12 cellular contexts compared by ENCODE assay signal in genomic region chr16:28872952-28873351, GRCh38. TPM values are rescaled to one million over a fixed set of nuclear protein-coding genes. Genes with fewer than 3 reads are reported as not detected.
DNase-seq lines count a peak whose midpoint lies in the region; ATAC-seq and TF ChIP-seq lines count a peak whose summit lies in the region.
"Had no signal": no experiment of that assay in that cellular context is flagged by ENCODE, and none has a peak within 500 bp of the region (broad histone marks: within the 10 kb centered on the region; RNA-seq: fewer than 3 reads in every experiment).

No MANE protein-coding gene starts in this region.

- H3K23ac ChIP-seq in IMR-90 (ENCODE audit: low read depth, low read length) = no peak overlapping the region

- no peak overlapping the region for H4K5ac ChIP-seq in IMR-90 (ENCODE audit: low read depth, low read length)

- no peaks in the 10 kb centered on the region for H4K20me1 ChIP-seq in IMR-90 (ENCODE audit: insufficient read depth, low read length)

- WGBS in IMR-90 (ENCODE audit: extremely low coverage in 2 of 2, insufficient read length in 1 of 2), 2 experiments = 88% methylated on average over 4 of the region's 15 CpGs; no CpG with 5 or more reads in 1 of the 2 experiments
- 76 to 82% (median 81%) methylated on average over 15 of the region's 15 CpGs for whole genome bisulfite sequencing in ovary, 3 donors

- H3K9ac ChIP-seq in IMR-90 (ENCODE audit: low read depth, low read length) = no peak overlapping the region
- H3K9ac ChIP-seq in NT2/D1 (ENCODE audit: insufficient read length, low read depth) = peak overlapping the region; percentile 18

- H3K9me3 Mint-ChIP-seq in neural crest cell = no peaks in the 10 kb centered on the region
- H3K9me3 Mint-ChIP-seq: CD4-positive, alpha-beta memory T cell; IgD-negative memory B cell had no signal

- peaks cover 4% of the 10 kb centered on the region for H3K36me3 Mint-ChIP-seq in neural crest cell (ENCODE audit: low read depth)

- no peak overlapping the region for H2AK5ac ChIP-seq in IMR-90 (ENCODE audit: low read depth, low read length)

- intact Hi-C loops in IMR-90 (cut with micrococcal nuclease) (loop anchor here (1.0 kb wide), 1 partner anchor 72 kb away; no protein-coding TSS in a partner anchor), ovary (cut with DNase I) (no loop called here)

- H3K18ac ChIP-seq in IMR-90 (ENCODE audit: low read depth, low read length) = no peak overlapping the region

- peak overlapping the region; percentile 42 for H2AK9ac ChIP-seq in IMR-90 (replicated peaks; ENCODE audit: low read depth, low read length, poor library complexity)

- no peak overlapping the region for H2BK120ac ChIP-seq in IMR-90 (ENCODE audit: low read depth, low read length)

- TF ChIP-seq EP300 in ovary (IDR thresholded peaks at IDR 0.05) = no peak

- H2BK5ac ChIP-seq in IMR-90 (ENCODE audit: low read depth, low read length, poor library complexity, severe bottlenecking) = no peak overlapping the region

- CTCF ChIA-PET in IMR-90 (lab: Yijun Ruan, JAX) = interaction anchor here (0.9 to 1.1 kb wide), 2 partner anchors 9 to 26 kb away, joined by 4 read pairs; partner anchors contain the start of gene TUFM

- H2BK15ac ChIP-seq in IMR-90 (ENCODE audit: low read depth, low read length) = no peak overlapping the region

- H3K56ac ChIP-seq in IMR-90 (ENCODE audit: extremely low read depth, insufficient read depth, low read length) = no peak overlapping the region

- TF ChIP-seq RAD21 in IMR-90 (IDR thresholded peaks at IDR 0.05; ENCODE audit: low read length) = no peak

- H4K91ac ChIP-seq in IMR-90 (ENCODE audit: insufficient read depth, low read depth, low read length) = no peak overlapping the region

- H3K4me1 ChIP-seq in IMR-90 (ENCODE audit: control insufficient read depth, insufficient read depth, low read length) (no peaks in the 10 kb centered on the region), NT2/D1 (ENCODE audit: insufficient read depth, insufficient read length) (peaks cover 33% of the 10 kb centered on the region), ovary (ENCODE audit: insufficient read depth) (no peaks in the 10 kb centered on the region)
- H3K4me1 ChIP-seq: BE2C had no signal

- no peak overlapping the region for H3K4me2 ChIP-seq in IMR-90 (ENCODE audit: low read depth, low read length)
- H3K4me2 ChIP-seq: A549 had no signal

- peak overlapping the region; percentile 19 for H3K27ac Mint-ChIP-seq in neural crest cell (ENCODE audit: unreplicated experiment)

- no peak overlapping the region for H4K8ac ChIP-seq in IMR-90 (ENCODE audit: low read depth in 2 of 2, low read length in 2 of 2)

- no peak overlapping the region for H3K14ac ChIP-seq in IMR-90 (replicated peaks; ENCODE audit: low read depth, low read length)

- H3K36me3 ChIP-seq in IMR-90 (ENCODE audit: control insufficient read depth, insufficient read depth, low read length) = peaks cover 52% of the 10 kb centered on the region
- H3K36me3 ChIP-seq in NT2/D1 (ENCODE audit: insufficient read depth, insufficient read length, low read length) = peaks cover 73% of the 10 kb centered on the region
- no peaks in the 10 kb centered on the region for H3K36me3 ChIP-seq in ovary

- H3K9me3 ChIP-seq in IMR-90 (ENCODE audit: control insufficient read depth, insufficient read depth, low read length) (no peaks in the 10 kb centered on the region), NT2/D1 (ENCODE audit: insufficient read depth, low read length) (no peaks in the 10 kb centered on the region), ovary (no peaks in the 10 kb centered on the region)
- H3K9me3 ChIP-seq: A549, BE2C had no signal

- no peak overlapping the region for H3K4me3 Mint-ChIP-seq in neural crest cell
- H3K4me3 Mint-ChIP-seq: CD4-positive, alpha-beta memory T cell had no signal

- no TSS peak for BruUV-seq in IMR-90 (replicated peaks; lab: Mats Ljungman, UMichigan)

- H3K4me1 Mint-ChIP-seq in neural crest cell = peaks cover 10% of the 10 kb centered on the region

- no peak for ATAC-seq in IMR-90 (ENCODE audit: low read depth)
- no peak for ATAC-seq in GM18870 (IDR thresholded peaks at IDR 0.05; ENCODE audit: unreplicated experiment)

- no peak overlapping the region for H2AFZ ChIP-seq in IMR-90 (replicated peaks; ENCODE audit: low read length, poor library complexity)

- DNase-seq in IMR-90 (no peak), NT2/D1 (ENCODE audit: low read depth, low spot score) (no peak), neural crest cell (ENCODE audit: low read depth, low spot score) (no peak), DMS 273 (lab: John Stamatoyannopoulos, UW; ENCODE audit: unreplicated experiment) (no peak), ovary (no peak)
- DNase-seq: GF-D8 had no signal

- no peaks in the 10 kb centered on the region for H3K9me1 ChIP-seq in IMR-90 (ENCODE audit: insufficient read depth, low read length)

- POLR2A ChIA-PET in IMR-90 (lab: Charles Lee; ENCODE audit: unreplicated experiment) = no interaction called here

- H3K27ac ChIP-seq in IMR-90 (ENCODE audit: insufficient read depth, low read length) (no peak overlapping the region), ovary (no peak overlapping the region)
- H3K27ac ChIP-seq: A549, C4-2B had no signal

- no peaks in the 10 kb centered on the region for H3K27me3 ChIP-seq in IMR-90 (ENCODE audit: control insufficient read depth, insufficient read depth, low read length)
- H3K27me3 ChIP-seq in NT2/D1 (ENCODE audit: insufficient read depth, insufficient read length) = no peaks in the 10 kb centered on the region
- H3K27me3 ChIP-seq in ovary = no peaks in the 10 kb centered on the region
- H3K27me3 ChIP-seq: BE2C had no signal

- no peak overlapping the region for H2BK20ac ChIP-seq in IMR-90 (ENCODE audit: low read depth, low read length)

- dilution Hi-C loops in IMR-90 (cut with HindIII; ENCODE audit: low sequenced_read_pairs, unreplicated experiment) = no loop called here

- no peak for TF ChIP-seq POLR2A in IMR-90 (IDR thresholded peaks at IDR 0.05; ENCODE audit: low read depth, low read length)
- TF ChIP-seq POLR2A in ovary (IDR thresholded peaks at IDR 0.05) = no peak

- TF ChIP-seq CTCF in IMR-90 (conservative IDR thresholded peaks at IDR 0.05; ENCODE audit: low read depth, low read length) = no peak
- TF ChIP-seq CTCF in neural crest cell (conservative IDR thresholded peaks at IDR 0.05) = no peak
- TF ChIP-seq CTCF in ovary (IDR thresholded peaks at IDR 0.05) = no peak

- in situ Hi-C loops in IMR-90 (cut with MboI; ENCODE audit: low sequenced_read_pairs) = no loop called here

- no peaks in the 10 kb centered on the region for H3K27me3 Mint-ChIP-seq in neural crest cell (ENCODE audit: low read depth)
- H3K27me3 Mint-ChIP-seq: CD4-positive, alpha-beta memory T cell; IgD-negative memory B cell had no signal

- peaks cover 11 to 18% of the 10 kb centered on the region in 2 experiments; a peak in 3 of 4 replicates for H3K79me1 ChIP-seq in IMR-90 (ENCODE audit: low read depth in 1 of 2, low read length in 2 of 2)

- no peak overlapping the region for H3K4ac ChIP-seq in IMR-90 (ENCODE audit: low read depth, low read length)

- no peak overlapping the region for H3K4me3 ChIP-seq in IMR-90 (ENCODE audit: insufficient read depth, low read depth, low read length)
- H3K4me3 ChIP-seq in NT2/D1 (ENCODE audit: insufficient read length, low read depth) = no peak overlapping the region
- H3K4me3 ChIP-seq in ovary = no peak overlapping the region
- H3K4me3 ChIP-seq: A549 had no signal

TF ChIP-seq in IMR-90, 13 proteins besides CTCF, POLR2A, EP300 and RAD21 (continues in another document):
- TF ChIP-seq MAZ (IDR thresholded peaks at IDR 0.05; ENCODE audit: borderline replicate concordance, low read depth, low read length) (no peak), MAFK (IDR thresholded peaks at IDR 0.05; ENCODE audit: low read depth, low read length) (no peak), CEBPB (IDR thresholded peaks at IDR 0.05; ENCODE audit: low read depth, low read length) (no peak), SMC3 (IDR thresholded peaks at IDR 0.05; ENCODE audit: low read depth, low read length) (no peak), BHLHE40 (IDR thresholded peaks at IDR 0.05; ENCODE audit: low read depth, low read length) (no peak)

RNA-seq across cellular contexts. Expression of gene ATP2A1, which starts 5.3 kb away (rescaled TPM):
- under 0.01 TPM in 1 of 2 replicates, not detected in the other for total RNA-seq in IMR-90 (2012; rRNA removed)
- 0.56 and 0.63 TPM in 2 replicates for polyA plus RNA-seq in IMR-90 (2012; rRNA removed)
- polyA plus RNA-seq in IMR-90 (2012; cell fraction: cytosol; rRNA removed) = 0.35 and 0.36 TPM in 2 replicates
- polyA plus RNA-seq in IMR-90 (2012; cell fraction: nucleus; rRNA removed; ENCODE audit: low replicate concordance) = 6.0 and 9.8 TPM in 2 replicates
- 3.1 and 3.3 TPM in 2 replicates for total RNA-seq in neural crest cell
- 1 to 10 TPM in 2 of 7 donors, under 1 TPM in 5; 0.15 to 2.5 (median 0.41) TPM for total RNA-seq in ovary
- under 1 TPM; 0.53 to 0.90 TPM for polyA plus RNA-seq in ovary
- polyA plus RNA-seq: CD4-positive, alpha-beta memory T cell; IgD-negative memory B cell had no signal

RNA-seq across cellular contexts. Expression of gene SH2B1, which starts 9.3 kb away (rescaled TPM):
- total RNA-seq in IMR-90 (2012; rRNA removed) = 3.9 and 4.7 TPM in 2 replicates
- 38.6 and 39.9 TPM in 2 replicates for polyA plus RNA-seq in IMR-90 (2012; rRNA removed)
- 21.8 and 35.0 TPM in 2 replicates for polyA plus RNA-seq in IMR-90 (2012; cell fraction: cytosol; rRNA removed)
- polyA plus RNA-seq in IMR-90 (2012; cell fraction: nucleus; rRNA removed; ENCODE audit: low replicate concordance) = 206 and 313 TPM in 2 replicates
- 60.6 and 66.9 TPM in 2 replicates for total RNA-seq in neural crest cell
- total RNA-seq in ovary = 10 to 100 TPM; 30.8 to 76.9 (median 60.0) TPM
- polyA plus RNA-seq in ovary = 10 to 100 TPM in 1 of 2 donors, 1 to 10 TPM in 1; 7.6 to 67.5 TPM

RNA-seq across cellular contexts. Expression of gene TUFM, which starts 26.8 kb away (rescaled TPM):
- total RNA-seq in IMR-90 (2012; rRNA removed) (80.3 and 88.0 TPM in 2 replicates), neural crest cell (197 and 205 TPM in 2 replicates), ovary (100 to 1,000 TPM in 4 of 7 donors, 10 to 100 TPM in 3; 75.7 to 123 (median 105) TPM)
- polyA plus RNA-seq in IMR-90 (2012; rRNA removed) (126 and 131 TPM in 2 replicates), ovary (100 to 1,000 TPM; 106 to 117 TPM)
- 136 and 158 TPM in 2 replicates for polyA plus RNA-seq in IMR-90 (2012; cell fraction: cytosol; rRNA removed)
- 224 and 380 TPM in 2 replicates for polyA plus RNA-seq in IMR-90 (2012; cell fraction: nucleus; rRNA removed; ENCODE audit: low replicate concordance)

RNA-seq across cellular contexts. Expression of gene ATXN2L, which starts 50.2 kb away (rescaled TPM):
- total RNA-seq in IMR-90 (2012; rRNA removed) (10.3 and 12.9 TPM in 2 replicates), neural crest cell (272 and 276 TPM in 2 replicates), ovary (100 to 1,000 TPM in 2 of 7 donors, 10 to 100 TPM in 5; 36.2 to 143 (median 84.8) TPM)
- polyA plus RNA-seq in IMR-90 (2012; rRNA removed) (50.2 and 58.8 TPM in 2 replicates), ovary (10 to 100 TPM; 45.5 to 84.6 TPM)
- 38.2 and 65.5 TPM in 2 replicates for polyA plus RNA-seq in IMR-90 (2012; cell fraction: cytosol; rRNA removed)
- polyA plus RNA-seq in IMR-90 (2012; cell fraction: nucleus; rRNA removed; ENCODE audit: low replicate concordance) = 162 and 355 TPM in 2 replicates

RNA-seq across cellular contexts. Expression of gene RABEP2, which starts 52.1 kb away (rescaled TPM):
- 12.2 and 14.4 TPM in 2 replicates for total RNA-seq in IMR-90 (2012; rRNA removed)
- 20.0 and 21.9 TPM in 2 replicates for polyA plus RNA-seq in IMR-90 (2012; rRNA removed)
- polyA plus RNA-seq in IMR-90 (2012; cell fraction: cytosol; rRNA removed) = 30.5 and 31.9 TPM in 2 replicates
- polyA plus RNA-seq in IMR-90 (2012; cell fraction: nucleus; rRNA removed; ENCODE audit: low replicate concordance) = 31.9 and 59.2 TPM in 2 replicates
- 19.9 and 20.2 TPM in 2 replicates for total RNA-seq in neural crest cell
- total RNA-seq in ovary = 10 to 100 TPM in 5 of 7 donors, 1 to 10 TPM in 2; 5.1 to 13.9 (median 11.3) TPM
- 10 to 100 TPM in 1 of 2 donors, under 1 TPM in 1; 0.32 to 14.8 TPM for polyA plus RNA-seq in ovary
